Comparison of ENCODE assay signal across 9 cellular contexts in the genomic region with DNA sequence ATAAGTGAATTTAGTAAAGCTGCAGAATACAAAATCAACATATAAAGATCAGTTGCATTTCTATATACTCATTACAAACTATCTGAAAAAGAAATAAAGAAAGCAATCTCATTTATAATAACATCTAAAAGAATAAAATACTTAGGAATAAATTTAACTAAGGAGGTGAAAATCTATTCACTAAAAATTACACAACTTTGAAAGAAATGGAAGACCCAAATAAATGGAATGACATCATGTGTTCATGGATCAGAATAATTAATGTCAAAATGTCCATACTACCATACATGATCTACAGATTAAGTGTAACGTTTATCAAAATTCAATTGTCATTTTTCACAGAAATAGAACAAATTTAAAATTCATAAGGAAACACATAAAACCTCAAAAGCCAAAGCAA.
"Had no signal": no experiment of that assay in that cellular context is flagged by ENCODE, and none has a peak within 500 bp of the region (broad histone marks: within the 10 kb centered on the region; RNA-seq: fewer than 3 reads in every experiment).

No MANE protein-coding gene starts in this region.

- H3K27ac ChIP-seq: KMS-11 had no signal

- H3K4me2 ChIP-seq: GM23338, KMS-11 had no signal

- H2AFZ ChIP-seq: GM23338 had no signal

- ATAC-seq: GM23338 had no signal

- H3K9ac ChIP-seq: KMS-11 had no signal

- DNase-seq: H9, HCEC 1CT, HFFc6, KBM-7 had no signal

- FAIRE-seq: H1, H54, HTR-8/SVneo had no signal

- H3K4me3 ChIP-seq: GM23338 had no signal
